Comparison of ENCODE assay signal across 26 cellular contexts in genomic region chr12:18808221-18808620, GRCh38.
"Had no signal": no experiment of that assay in that cellular context is flagged by ENCODE, and none has a peak within 500 bp of the region (broad histone marks: within the 10 kb centered on the region; RNA-seq: fewer than 3 reads in every experiment).

No MANE protein-coding gene starts in this region.

- H3K4me3 ChIP-seq: cardiac muscle cell, MG63 had no signal

- DNase-seq: activated B cell treated with CpG ODN at 0.5 μM for 24 hours; activated CD4-positive, alpha-beta memory T cell treated with anti-CD3 and anti-CD28 coated beads for 36 hours; activated CD4-positive, alpha-beta T cell treated with anti-CD3 and anti-CD28 coated beads for 1 hour; activated CD4-positive, alpha-beta T cell treated with anti-CD3 and anti-CD28 coated beads, Interleukin-2, amount 10 ng/mL, durations not matched to agents 7 days and 5 days; activated CD8-positive, alpha-beta memory T cell treated with anti-CD3 and anti-CD28 coated beads for 24 hours; activated effector memory CD4-positive, alpha-beta T cell treated with anti-CD3 and anti-CD28 coated beads, Interleukin-2, amount 50 U/mL, for 16 hours; activated naive CD4-positive, alpha-beta T cell treated with Interleukin-2 at 50 U/mL for 16 hours; activated naive CD8-positive, alpha-beta T cell treated with anti-CD3 and anti-CD28 coated beads, Interleukin-2, amount 50 U/mL, for 24 hours; activated T-cell treated with anti-CD3 and anti-CD28 coated beads, Interleukin-2, amount 50 U/mL, for 4 hours; amygdala; brain microvascular endothelial cell; cerebellar nuclear complex; MG63; MV-4-11; NCI-H1092 treated with DMSO at 0.1 percent for 48 hours; NCI-H1694; NCI-H2029; NCI-H2107; NCI-H510A; NCI-H82; SIG-M5; T-cell; T-helper 2 cell; T1000 had no signal

- H3K27me3 ChIP-seq: brain microvascular endothelial cell, cardiac muscle cell, MG63 had no signal

- ATAC-seq: activated naive CD4-positive, alpha-beta T cell treated with anti-CD3 and anti-CD28 coated beads, Interleukin-2, amount 50 U/mL, for 72 hours; activated naive CD8-positive, alpha-beta T cell treated with anti-CD3 and anti-CD28 coated beads, Interleukin-2, amount 50 U/mL, for 24 hours; activated T-cell treated with anti-CD3 and anti-CD28 coated beads, Interleukin-2, amount 50 U/mL, for 4 hours; T-cell had no signal

- H3K36me3 ChIP-seq: brain microvascular endothelial cell, cardiac muscle cell, MG63 had no signal

- H3K9me3 ChIP-seq: MG63 had no signal

- H3K27ac ChIP-seq: brain microvascular endothelial cell, cardiac muscle cell had no signal
